In genomic region chr6:87702589-87702945, GRCh38 we compare ENCODE assay signal across 8 cellular contexts. TPM values are rescaled to one million over a fixed set of nuclear protein-coding genes. Genes with fewer than 3 reads are reported as not detected.
DNase-seq lines count a peak whose midpoint lies in the region; ATAC-seq, FAIRE-seq and TF ChIP-seq lines count a peak whose summit lies in the region.

No MANE protein-coding gene starts in this region.

- H3K4me3 ChIP-seq in MG63 (peak overlapping the region; percentile 86), small intestine (ENCODE audit: low read depth in 1 of 2, low read length in 2 of 2) (peak overlapping the region; percentile 45 to 48)

- 1 to 2% (median 1%) methylated on average over 7 of the region's 7 CpGs for WGBS in small intestine, 3 donors

- H3K36me3 Mint-ChIP-seq in activated B cell treated with CpG ODN at 0.5 μM for 24 hours (ENCODE audit: low read depth): peaks cover 20% of the 10 kb centered on the region

- peak overlapping the region; percentile 97 for H3K4me3 Mint-ChIP-seq in activated B cell treated with CpG ODN at 0.5 μM for 24 hours

- CTCF ChIA-PET in activated B cell treated with CpG ODN at 0.5 μM for 24 hours (lab: Charles Lee): interaction anchor here (1.2 kb wide), 2 partner anchors 54 to 129 kb away, joined by 4 to 6 read pairs; no protein-coding TSS in a partner anchor

- intact Hi-C loops in activated B cell treated with CpG ODN at 0.5 μM for 24 hours (cut with micrococcal nuclease): loop anchor here (1.0 to 5.0 kb wide), 13 partner anchors 23 to 1935 kb away; partner anchors contain the start of genes LYRM2, ORC3, PNRC1 and SMIM8

- H3K4me1 Mint-ChIP-seq in activated B cell treated with CpG ODN at 0.5 μM for 24 hours: peaks cover 47% of the 10 kb centered on the region

- POLR2A ChIA-PET in activated B cell treated with CpG ODN at 0.5 μM for 24 hours (lab: Charles Lee): interaction anchor here (0.5 to 4.1 kb wide), 26 partner anchors 10 to 1377 kb away, joined by 3 to 62 read pairs (median 6); partner anchors contain the start of genes CFAP206, ORC3, PNRC1 and RARS2

- ATAC-seq in GM21447 (IDR thresholded peaks at IDR 0.05; ENCODE audit: unreplicated experiment) (peak; percentile 12), activated B cell treated with CpG ODN at 0.5 μM for 24 hours (ENCODE audit: low read depth) (no peak)

- H3K9me3 ChIP-seq in MG63 (no peaks in the 10 kb centered on the region), small intestine (ENCODE audit: control insufficient read depth, low read depth) (no peaks in the 10 kb centered on the region)

- peak; percentile 40 for DNase-seq in D341Med (ENCODE audit: low spot score)
- DNase-seq in MG63: no peak
- no peak for DNase-seq in activated B cell treated with CpG ODN at 0.5 μM for 24 hours
- DNase-seq in iPS DF 19.7 (ENCODE audit: low read depth, low spot score): peak; percentile 38
- DNase-seq in small intestine: no peak
- DNase-seq in middle frontal gyrus (ENCODE audit: extremely low spot score, low spot score): no peak
- DNase-seq in activated gamma-delta T cell treated with Interleukin-2 at 50 U/mL for 16 hours: no peak

- H3K9me3 Mint-ChIP-seq in activated B cell treated with CpG ODN at 0.5 μM for 24 hours: no peaks in the 10 kb centered on the region

- FAIRE-seq in small intestine (lab: Jason Lieb, UNC): no peak

- peaks cover 2 to 4% of the 10 kb centered on the region in 2 donors for H3K4me1 ChIP-seq in small intestine (ENCODE audit: control insufficient read depth in 2 of 2, insufficient read depth in 1 of 2, low read depth in 1 of 2, low read length in 1 of 2)

- H3K27ac ChIP-seq in small intestine (ENCODE audit: low read depth in 1 of 2, low read length in 1 of 2): peak overlapping the region; percentile 57 to 84

- H3K27me3 ChIP-seq in MG63 (no peaks in the 10 kb centered on the region), small intestine (ENCODE audit: control insufficient read depth in 2 of 2, insufficient read depth in 2 of 2, low read length in 2 of 2) (no peaks in the 10 kb centered on the region)

- H3K36me3 ChIP-seq in MG63 (peaks cover 5% of the 10 kb centered on the region), small intestine (ENCODE audit: control insufficient read depth in 2 of 2, insufficient read depth in 2 of 2, low read length in 2 of 2) (no peaks in the 10 kb centered on the region)

- H3K27ac Mint-ChIP-seq in activated B cell treated with CpG ODN at 0.5 μM for 24 hours: peak overlapping the region; percentile 97

- H3K27me3 Mint-ChIP-seq in activated B cell treated with CpG ODN at 0.5 μM for 24 hours: no peaks in the 10 kb centered on the region

- no peak for TF ChIP-seq CTCF in activated B cell treated with CpG ODN at 0.5 μM for 24 hours (IDR thresholded peaks at IDR 0.05)

RNA-seq across cellular contexts. Expression of gene AKIRIN2, which starts 0.5 kb away (rescaled TPM):
- total RNA-seq in MG63 (2014; rRNA removed; shearing (Covaris generic); ENCODE audit: low replicate concordance): 11.4 and 19.5 TPM in 2 replicates
- 61.9 and 76.4 TPM in 2 replicates for total RNA-seq in activated B cell treated with CpG ODN at 0.5 μM for 24 hours
- polyA plus RNA-seq in small intestine: 10 to 100 TPM; 19.9 to 28.5 (median 20.0) TPM

Comparison
In these comparisons a context has a peak if more than half of its experiments do, and no peak if none do; other contexts are left out.
1. DNase-seq: peak in D341Med (single experiment) and iPS DF 19.7 (single experiment); none in MG63 (single experiment), activated B cell treated with CpG ODN at 0.5 μM for 24 hours (single experiment), small intestine (single experiment), middle frontal gyrus (single experiment) and activated gamma-delta T cell treated with Interleukin-2 at 50 U/mL for 16 hours (single experiment).